9 cellular contexts compared by ENCODE assay signal in genomic region chr7:22109761-22110160, GRCh38.
A peak's percentile ranks its signal among the peaks of the same experiment; 100 is the strongest.
DNase-seq lines count a peak whose midpoint lies in the region; ATAC-seq, FAIRE-seq and TF ChIP-seq lines count a peak whose summit lies in the region.
"Had no signal": no experiment of that assay in that cellular context is flagged by ENCODE, and none has a peak within 500 bp of the region (broad histone marks: within the 10 kb centered on the region; RNA-seq: fewer than 3 reads in every experiment).

No MANE protein-coding gene starts in this region.

- no peak overlapping the region for H2BK120ac ChIP-seq in H9 (ENCODE audit: low read depth, low read length, poor library complexity, severe bottlenecking)

- H3K27ac ChIP-seq in H9 (ENCODE audit: insufficient read length, low read depth, low read length) (no peak overlapping the region), kidney (ENCODE audit: low read depth in 2 of 2, low read length in 2 of 2) (no peak overlapping the region), aorta (ENCODE audit: low read depth in 1 of 2, low read length in 2 of 2) (no peak overlapping the region)

- H3K27me3 Mint-ChIP-seq in H9 (ENCODE audit: low read depth), result peaks cover 3% of the 10 kb centered on the region; the same call in 1 of the 2 replicates
- no peaks in the 10 kb centered on the region for H3K27me3 Mint-ChIP-seq in activated naive CD8-positive, alpha-beta T cell treated with anti-CD3 and anti-CD28 coated beads for 36 hours

- no peaks in the 10 kb centered on the region for H4K20me1 ChIP-seq in H9 (ENCODE audit: control insufficient read depth, insufficient read depth, insufficient read length)

- intact Hi-C loops in kidney (cut with DNase I) (loop anchor here (5.0 kb wide), 1 partner anchor 378 kb away; no protein-coding TSS in a partner anchor), aorta (cut with DNase I) (loop anchor here (2.0 to 5.0 kb wide), 3 partner anchors 147 to 379 kb away; no protein-coding TSS in a partner anchor)

- H3K9me3 Mint-ChIP-seq in H9, result peaks cover 1 to 11% of the 10 kb centered on the region in 2 experiments; a peak in 4 of 5 replicates
- H3K9me3 Mint-ChIP-seq in activated naive CD8-positive, alpha-beta T cell treated with anti-CD3 and anti-CD28 coated beads for 36 hours, result no peaks in the 10 kb centered on the region

- H3K14ac ChIP-seq in H9 (ENCODE audit: insufficient read depth, low read length), result no peak overlapping the region

- no peak overlapping the region for H3K56ac ChIP-seq in H9 (ENCODE audit: insufficient read length, low read depth, low read length)

- no peak overlapping the region for H2BK20ac ChIP-seq in H9 (ENCODE audit: low read depth, low read length, poor library complexity, severe bottlenecking)

- H3K9me3 ChIP-seq in H9 (ENCODE audit: control insufficient read depth, low read depth, low read length) (no peaks in the 10 kb centered on the region), kidney (ENCODE audit: control insufficient read depth in 1 of 2, low read length in 2 of 2) (no peaks in the 10 kb centered on the region), aorta (ENCODE audit: control insufficient read depth, low read length) (no peaks in the 10 kb centered on the region)

- no peak overlapping the region for H4K5ac ChIP-seq in H9 (ENCODE audit: insufficient read length, low read depth, low read length)

- no peaks in the 10 kb centered on the region for H3K79me1 ChIP-seq in H9 (ENCODE audit: insufficient read depth, low read depth, low read length, poor library complexity, severe bottlenecking)

- no peak overlapping the region for H2AFZ ChIP-seq in H9 (ENCODE audit: low read length)

- no peak overlapping the region for H2BK15ac ChIP-seq in H9 (ENCODE audit: low read depth, low read length)

- no peak for FAIRE-seq in kidney (lab: Jason Lieb, UNC)
- FAIRE-seq: colon had no signal

- peaks cover 0 to 8% (median 1%) of the 10 kb centered on the region in 3 experiments; a peak in 2 of 7 replicates for H3K36me3 Mint-ChIP-seq in H9 (ENCODE audit: insufficient read depth in 1 of 3, low read depth in 3 of 3)
- no peaks in the 10 kb centered on the region for H3K36me3 Mint-ChIP-seq in activated naive CD8-positive, alpha-beta T cell treated with anti-CD3 and anti-CD28 coated beads for 36 hours

- no peak overlapping the region for H2BK5ac ChIP-seq in H9 (ENCODE audit: insufficient read length, low read length)

- H3K36me3 ChIP-seq in kidney (ENCODE audit: control insufficient read depth in 1 of 2, insufficient read depth in 2 of 2, low read length in 2 of 2) (no peaks in the 10 kb centered on the region), aorta (ENCODE audit: control insufficient read depth in 1 of 2, insufficient read depth in 2 of 2, low read length in 1 of 2) (no peaks in the 10 kb centered on the region)

- H3K4me2 ChIP-seq in H9 (ENCODE audit: insufficient read depth, insufficient read length, low read length), result no peak overlapping the region

- H3K4me3 ChIP-seq in kidney (ENCODE audit: low read length in 2 of 2) (no peak overlapping the region), aorta (ENCODE audit: low read length in 2 of 2) (no peak overlapping the region)

- no peak overlapping the region for H4K91ac ChIP-seq in H9 (ENCODE audit: insufficient read length, low read depth, low read length)

- H2AK5ac ChIP-seq in H9 (ENCODE audit: insufficient read length, low read length), result no peak overlapping the region

- H3K79me2 ChIP-seq in H9 (ENCODE audit: insufficient read depth, low read length), result no peaks in the 10 kb centered on the region

- no peak overlapping the region for H3T11ph ChIP-seq in H9 (ENCODE audit: low read length)

- no peak overlapping the region for H3K4me3 Mint-ChIP-seq in H9
- no peak overlapping the region for H3K4me3 Mint-ChIP-seq in activated naive CD8-positive, alpha-beta T cell treated with anti-CD3 and anti-CD28 coated beads for 36 hours

- no peak overlapping the region for H3K23ac ChIP-seq in H9 (ENCODE audit: insufficient read length, low read depth, low read length)

- peak in 10 of 14 donors; percentile 21 to 75 (median 60) for DNase-seq in C1 segment of cervical spinal cord (lab: John Stamatoyannopoulos, UW)
- peak; percentile 59 for DNase-seq in H9
- DNase-seq in activated naive CD8-positive, alpha-beta T cell treated with anti-CD3 and anti-CD28 coated beads for 36 hours, result peak; percentile 16
- DNase-seq in kidney, result peak; percentile 56
- peak in 1 of 2 donors; percentile 53 for DNase-seq in aorta

- H2BK12ac ChIP-seq in H9 (ENCODE audit: insufficient read length, low read depth, low read length), result no peak overlapping the region

- H4K8ac ChIP-seq in H9 (replicated peaks; ENCODE audit: insufficient read length, low read depth, low read length), result no peak overlapping the region

- peaks cover 6 to 11% of the 10 kb centered on the region in 2 experiments; a peak in 3 of 4 replicates for H3K4me1 Mint-ChIP-seq in H9
- H3K4me1 Mint-ChIP-seq in activated naive CD8-positive, alpha-beta T cell treated with anti-CD3 and anti-CD28 coated beads for 36 hours, result no peaks in the 10 kb centered on the region

- H3K9ac ChIP-seq in H9 (ENCODE audit: extremely low read depth, insufficient read length, low read length) (no peak overlapping the region), kidney (ENCODE audit: low read length in 2 of 2) (no peak overlapping the region)

- WGBS in H9 (ENCODE audit: extremely low coverage, insufficient read length, low lambda C conversion rate), result no CpG with 5 or more reads among the region's 7 CpGs
- WGBS in aorta, 2 donors, result 54 to 57% methylated on average over 7 of the region's 7 CpGs

- H3K4ac ChIP-seq in H9 (ENCODE audit: low read depth, low read length), result no peak overlapping the region

- H3K23me2 ChIP-seq in H9 (ENCODE audit: insufficient read length, low read depth, low read length, poor library complexity, severe bottlenecking), result no peaks in the 10 kb centered on the region

- H3K4me1 ChIP-seq in H9 (ENCODE audit: insufficient read depth, low read length) (no peaks in the 10 kb centered on the region), kidney (ENCODE audit: control insufficient read depth in 1 of 2, insufficient read depth in 1 of 2, low read depth in 1 of 2, low read length in 2 of 2) (no peaks in the 10 kb centered on the region), aorta (ENCODE audit: control insufficient read depth in 1 of 2, insufficient read depth in 2 of 2, low read length in 2 of 2) (no peaks in the 10 kb centered on the region)

- H3K27ac Mint-ChIP-seq in H9, result peak overlapping the region in 1 of 3 experiments; percentile 55; a peak in 1 of 7 replicates
- H3K27ac Mint-ChIP-seq in activated naive CD8-positive, alpha-beta T cell treated with anti-CD3 and anti-CD28 coated beads for 36 hours, result no peak overlapping the region

- ATAC-seq in aorta (ENCODE audit: low FRiP score) (peak; percentile 24), GM21381 (IDR thresholded peaks at IDR 0.05; ENCODE audit: unreplicated experiment) (no peak), HG02571 (IDR thresholded peaks at IDR 0.05; ENCODE audit: unreplicated experiment) (no peak), GM21367 (IDR thresholded peaks at IDR 0.05; ENCODE audit: unreplicated experiment) (no peak)

- H3K27me3 ChIP-seq in H9 (ENCODE audit: insufficient read depth, low read length) (no peaks in the 10 kb centered on the region), aorta (ENCODE audit: control insufficient read depth in 1 of 2, insufficient read depth in 2 of 2, low read length in 1 of 2) (no peaks in the 10 kb centered on the region)

- TF ChIP-seq CTCF in H9 (conservative IDR thresholded peaks at IDR 0.05) (no peak; the same call in 2 of the 3 replicates), kidney (IDR thresholded peaks at IDR 0.05; ENCODE audit: borderline replicate concordance, extremely low read depth, insufficient read depth) (peak; percentile 14)

- no peak overlapping the region for H3K18ac ChIP-seq in H9 (ENCODE audit: insufficient read length, low read depth, low read length)
